Comparison of ENCODE assay signal across 8 cellular contexts in genomic region chr10:38010150-38010903, GRCh38. TPM values are rescaled to one million over a fixed set of nuclear protein-coding genes. Genes with fewer than 3 reads are reported as not detected.
DNase-seq lines count a peak whose midpoint lies in the region; ATAC-seq and TF ChIP-seq lines count a peak whose summit lies in the region.

Gene ZNF33A, plus strand, starts transcription at chr10:38010675. Its CDS starts 1,667 bp downstream, at chr10:38012342.

- no peak for TF ChIP-seq CTCF in OCI-LY3 (IDR thresholded peaks at IDR 0.05; ENCODE audit: low read depth, low read length)
- TF ChIP-seq CTCF in epithelial cell of esophagus (IDR thresholded peaks at IDR 0.05; ENCODE audit: insufficient read depth, low read depth, low read length, missing control alignments): no peak

- H3K9ac ChIP-seq in OCI-LY3 (ENCODE audit: low read length): peak within 1 kb of the TSS; percentile 86

- H3K9me3 ChIP-seq in OCI-LY3 (ENCODE audit: insufficient read depth, low read length) (no peaks in the 10 kb centered on the region), mononuclear cell (ENCODE audit: low read depth, low read length) (no peaks in the 10 kb centered on the region)

- H3K27me3 ChIP-seq in OCI-LY3 (ENCODE audit: low read depth, low read length) (no peaks in the 10 kb centered on the region), mononuclear cell (ENCODE audit: insufficient read depth, low read length) (no peaks in the 10 kb centered on the region)

- DNase-seq in DMS 273 treated with DMSO at 0.1 percent for 48 hours (lab: John Stamatoyannopoulos, UW): peak; percentile 76
- DNase-seq in HuH-7.5 (ENCODE audit: low spot score): peak; percentile 70
- peak; percentile 85 for DNase-seq in activated T-cell treated with anti-CD3 and anti-CD28 coated beads for 24 hours (ENCODE audit: low read depth)
- peak; percentile 97 for DNase-seq in epithelial cell of esophagus (ENCODE audit: low read depth)
- peak; percentile 77 to 85 for DNase-seq in stimulated activated CD8-positive, alpha-beta memory T cell treated with anti-CD3 and anti-CD28 coated beads, Interleukin-2, amount 100 ng/mL, for 48 hours (ENCODE audit: low read depth in 2 of 2)

- H3K79me2 ChIP-seq in OCI-LY3 (ENCODE audit: low read length): peaks cover 27% of the 10 kb centered on the region

- H2AFZ ChIP-seq in OCI-LY3 (ENCODE audit: low read depth, low read length): peak within 1 kb of the TSS; percentile 81; the same call in 1 of the 2 replicates

- H3K27ac ChIP-seq in OCI-LY3 (ENCODE audit: low read length): peak within 1 kb of the TSS; percentile 94

- peak within 1 kb of the TSS; percentile 78 for H3K4me2 ChIP-seq in OCI-LY3 (ENCODE audit: low read length)

- peaks cover 4% of the 10 kb centered on the region for H3K36me3 ChIP-seq in OCI-LY3 (replicated peaks; ENCODE audit: low read depth, low read length)

- ATAC-seq in GM21528 (IDR thresholded peaks at IDR 0.05; ENCODE audit: low FRiP score, unreplicated experiment): peak; percentile 92

- H4K20me1 ChIP-seq in OCI-LY3 (ENCODE audit: insufficient read depth, low read length): no peaks in the 10 kb centered on the region

- H3K4me1 ChIP-seq in OCI-LY3 (ENCODE audit: low read length) (peaks cover 6% of the 10 kb centered on the region), mononuclear cell (ENCODE audit: insufficient read depth, low read length) (peaks cover 29% of the 10 kb centered on the region)

- H3K4me3 ChIP-seq in OCI-LY3 (ENCODE audit: low read length) (peak within 1 kb of the TSS; percentile 85), epithelial cell of esophagus (ENCODE audit: low read length) (peak within 1 kb of the TSS; percentile 76), mononuclear cell (ENCODE audit: low read length) (peak within 1 kb of the TSS; percentile 66)

RNA-seq across cellular contexts. Expression of gene ZNF33A, which starts in this region (rescaled TPM):
- total RNA-seq in mononuclear cell: 39.0 TPM

Comparison
In these comparisons a context has a peak if more than half of its experiments do, and no peak if none do; other contexts are left out.
1. Peak in every context shown above with its lines: DNase-seq, ATAC-seq, H3K4me3 ChIP-seq and H3K27ac ChIP-seq.